In the genomic region with DNA sequence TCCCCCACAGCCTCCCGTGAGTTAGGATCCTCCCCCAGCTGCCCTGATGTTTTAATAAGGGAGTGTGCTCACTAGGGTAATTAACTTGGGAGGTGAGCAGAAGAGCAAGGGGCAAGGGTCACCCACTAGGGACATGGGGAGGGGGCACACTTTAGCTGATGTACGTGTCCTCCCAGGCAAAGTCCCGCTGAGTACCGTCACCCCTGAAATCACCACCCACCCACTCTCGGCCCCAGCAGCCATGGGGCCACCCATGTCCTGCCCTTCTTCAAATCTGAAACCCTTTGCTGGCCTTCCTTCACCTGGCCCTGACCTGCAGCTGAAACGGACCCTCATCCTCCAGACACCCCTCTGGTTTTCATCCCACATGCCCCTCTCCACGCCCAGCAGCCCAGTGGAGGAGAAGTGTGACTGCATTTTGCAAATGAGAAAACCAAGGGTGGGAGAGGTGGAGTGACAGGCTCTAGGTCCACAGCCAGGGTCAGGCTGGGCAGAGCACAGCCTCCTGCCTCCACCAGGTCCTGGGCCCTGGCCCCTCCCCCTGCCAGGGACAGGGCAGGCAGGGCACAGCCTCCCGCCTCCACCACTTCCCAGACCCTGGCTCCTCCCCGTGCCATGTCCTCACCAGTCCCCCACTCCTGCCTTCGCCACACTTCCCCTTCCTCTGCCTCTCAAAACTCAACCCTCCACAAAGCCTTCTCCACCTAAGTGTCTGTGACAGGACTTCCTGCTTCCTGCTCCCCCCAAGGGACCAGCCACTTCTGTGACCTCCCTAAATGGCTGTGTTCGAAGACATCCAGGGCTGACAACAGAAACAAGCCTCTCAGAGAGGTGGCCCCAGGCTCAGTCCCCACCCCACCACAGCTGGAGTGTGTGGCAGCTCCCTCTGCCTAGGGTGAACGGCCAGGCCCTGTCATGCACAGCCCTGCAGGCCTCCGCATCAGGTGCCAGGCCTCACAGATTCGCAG, we compare ENCODE assay signal across 9 cellular contexts. TPM values are rescaled to one million over a fixed set of nuclear protein-coding genes. Genes with fewer than 3 reads are reported as not detected.
DNase-seq lines count a peak whose midpoint lies in the region; ATAC-seq and TF ChIP-seq lines count a peak whose summit lies in the region.
"Had no signal": no experiment of that assay in that cellular context is flagged by ENCODE, and none has a peak within 500 bp of the region (broad histone marks: within the 10 kb centered on the region; RNA-seq: fewer than 3 reads in every experiment).

No MANE protein-coding gene starts in this region.

- H3K27ac Mint-ChIP-seq in activated CD4-positive, alpha-beta T cell treated with anti-CD3 and anti-CD28 coated beads for 36 hours: peak overlapping the region; percentile 90
- peak overlapping the region; percentile 93 to 96 for H3K27ac Mint-ChIP-seq in T-cell

- peaks cover 2% of the 10 kb centered on the region for H3K36me3 Mint-ChIP-seq in activated CD4-positive, alpha-beta T cell treated with anti-CD3 and anti-CD28 coated beads for 36 hours (ENCODE audit: low read depth)
- peaks cover 6% of the 10 kb centered on the region for H3K36me3 Mint-ChIP-seq in T-cell

- peaks cover 29% of the 10 kb centered on the region for H3K4me1 Mint-ChIP-seq in activated CD4-positive, alpha-beta T cell treated with anti-CD3 and anti-CD28 coated beads for 36 hours
- H3K4me1 Mint-ChIP-seq in T-cell: peaks cover 39 to 59% (median 51%) of the 10 kb centered on the region in 3 donors

- DNase-seq in activated CD4-positive, alpha-beta T cell treated with anti-CD3 and anti-CD28 coated beads for 36 hours: peak; percentile 68
- DNase-seq in activated CD4-positive, alpha-beta T cell treated with anti-CD3 and anti-CD28 coated beads for 1 hour: no peak
- peak; percentile 30 to 80 (median 50) for DNase-seq in T-cell
- DNase-seq in dorsolateral prefrontal cortex: peak in 1 of 10 donors; percentile 46
- peak; percentile 74 for DNase-seq in sciatic nerve (ENCODE audit: low spot score)
- DNase-seq in NCI-H82 (lab: John Stamatoyannopoulos, UW): no peak
- no peak for DNase-seq in NCI-H2081 treated with DMSO at 0.1 percent for 48 hours (lab: John Stamatoyannopoulos, UW)

- no peaks in the 10 kb centered on the region for H3K27me3 ChIP-seq in dorsolateral prefrontal cortex

- POLR2A ChIA-PET in activated CD4-positive, alpha-beta T cell treated with anti-CD3 and anti-CD28 coated beads for 36 hours (lab: Charles Lee): interaction anchor here (0.7 kb wide), 1 partner anchor 14 kb away, joined by 4 read pairs; no protein-coding TSS in a partner anchor
- POLR2A ChIA-PET in T-cell (lab: Charles Lee): no interaction called here

- peak; percentile 85 for ATAC-seq in activated CD4-positive, alpha-beta T cell treated with anti-CD3 and anti-CD28 coated beads for 36 hours
- ATAC-seq in HG03039 (IDR thresholded peaks at IDR 0.05; ENCODE audit: unreplicated experiment): peak; percentile 86
- ATAC-seq in T-cell (replicated peaks in 1 of 4): peak; percentile 73 to 88 (median 85)
- peak; percentile 60 for ATAC-seq in sciatic nerve

- peak overlapping the region in 1 of 59 donors; percentile 9 for H3K4me3 ChIP-seq in dorsolateral prefrontal cortex

- CTCF ChIA-PET in activated CD4-positive, alpha-beta T cell treated with anti-CD3 and anti-CD28 coated beads for 36 hours (lab: Charles Lee): no interaction called here
- CTCF ChIA-PET in T-cell (lab: Charles Lee): no interaction called here

- no peaks in the 10 kb centered on the region for H3K27me3 Mint-ChIP-seq in activated CD4-positive, alpha-beta T cell treated with anti-CD3 and anti-CD28 coated beads for 36 hours
- no peaks in the 10 kb centered on the region for H3K27me3 Mint-ChIP-seq in T-cell

- no peak overlapping the region for H3K4me3 Mint-ChIP-seq in activated CD4-positive, alpha-beta T cell treated with anti-CD3 and anti-CD28 coated beads for 36 hours
- peak overlapping the region; percentile 3 to 75 (median 31) for H3K4me3 Mint-ChIP-seq in T-cell

- H3K27ac ChIP-seq in dorsolateral prefrontal cortex: peak overlapping the region; percentile 28 to 99 (median 97)

- no peaks in the 10 kb centered on the region for H3K9me3 Mint-ChIP-seq in activated CD4-positive, alpha-beta T cell treated with anti-CD3 and anti-CD28 coated beads for 36 hours (ENCODE audit: low read depth)
- no peaks in the 10 kb centered on the region for H3K9me3 Mint-ChIP-seq in T-cell

- no peak for TF ChIP-seq CTCF in dorsolateral prefrontal cortex (IDR thresholded peaks at IDR 0.05 in 54 of 56, conservative IDR thresholded peaks at IDR 0.05 in 2 of 56; ENCODE audit: low read depth in 1 of 56, partially characterized antibody in 56 of 56)

- intact Hi-C loops in activated CD4-positive, alpha-beta T cell treated with anti-CD3 and anti-CD28 coated beads for 36 hours (cut with DNase I, micrococcal nuclease): no loop called here
- intact Hi-C loops in dorsolateral prefrontal cortex (cut with DNase I): no loop called here
- intact Hi-C loops in sciatic nerve (cut with DNase I): no loop called here

RNA-seq across cellular contexts. Expression of a gene that starts 15.1 kb away (rescaled TPM):
- total RNA-seq in activated CD4-positive, alpha-beta T cell treated with anti-CD3 and anti-CD28 coated beads for 36 hours: 10 to 100 TPM in 1 of 2 experiments, 1 to 10 TPM in 1; 8.5 to 10.7 TPM
- total RNA-seq in T-cell (10 to 100 TPM; 39.1 to 59.6 (median 57.7) TPM), dorsolateral prefrontal cortex (100 to 1,000 TPM in 2 of 120 experiments, 10 to 100 TPM in 118; 18.5 to 154 (median 56.4) TPM), sciatic nerve (27.4 TPM)

RNA-seq across cellular contexts. Expression of a gene that starts 39.1 kb away (rescaled TPM):
- total RNA-seq in activated CD4-positive, alpha-beta T cell treated with anti-CD3 and anti-CD28 coated beads for 36 hours: not detected
- not detected for total RNA-seq in T-cell
- total RNA-seq in dorsolateral prefrontal cortex: 10 to 100 TPM in 2 of 120 experiments, 1 to 10 TPM in 118; 1.2 to 12.1 (median 4.6) TPM
- total RNA-seq in sciatic nerve: not detected
- total RNA-seq: myocyte had no signal

RNA-seq across cellular contexts. Expression of a gene that starts 50.3 kb away (rescaled TPM):
- total RNA-seq in activated CD4-positive, alpha-beta T cell treated with anti-CD3 and anti-CD28 coated beads for 36 hours: 10 to 100 TPM; 26.8 to 34.0 TPM
- total RNA-seq in T-cell (10 to 100 TPM; 32.2 to 53.0 (median 49.8) TPM), dorsolateral prefrontal cortex (100 to 1,000 TPM in 21 of 120 experiments, 10 to 100 TPM in 99; 43.1 to 113 (median 90.4) TPM), sciatic nerve (47.3 TPM)

Comparison
In these comparisons a context has a peak if more than half of its experiments do, and no peak if none do; other contexts are left out.
1. DNase-seq: peak in activated CD4-positive, alpha-beta T cell treated with anti-CD3 and anti-CD28 coated beads for 36 hours (single experiment), T-cell (34 of 34) and sciatic nerve (single experiment); none in activated CD4-positive, alpha-beta T cell treated with anti-CD3 and anti-CD28 coated beads for 1 hour (single experiment), NCI-H82 (single experiment) and NCI-H2081 treated with DMSO at 0.1 percent for 48 hours (single experiment).
2. Peak in every context shown above with its lines, with median percentiles within 50 percentile points of each other: ATAC-seq.